Comparison of ENCODE assay signal across 18 cellular contexts in the genomic region with DNA sequence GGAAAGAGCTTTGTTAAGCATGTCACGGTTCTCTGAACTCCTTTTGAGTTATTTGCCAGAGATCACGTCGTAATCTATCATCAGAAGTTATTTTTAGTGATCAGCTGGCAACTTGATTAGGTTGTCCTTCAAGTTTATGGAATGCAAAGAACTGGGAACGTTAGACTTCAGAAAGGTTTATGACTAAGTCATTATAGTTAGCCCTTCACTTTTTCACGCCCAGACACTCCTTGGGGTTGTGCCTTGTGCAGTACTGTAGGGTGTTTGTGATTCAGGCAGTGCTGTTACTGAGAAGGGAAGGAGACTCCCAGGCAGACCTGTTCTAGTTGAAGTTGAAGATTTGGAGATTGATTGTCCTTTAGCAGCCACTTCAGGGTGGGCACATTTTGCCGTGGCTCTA. TPM values are rescaled to one million over a fixed set of nuclear protein-coding genes. Genes with fewer than 3 reads are reported as not detected.
DNase-seq lines count a peak whose midpoint lies in the region; ATAC-seq, FAIRE-seq and TF ChIP-seq lines count a peak whose summit lies in the region.
"Had no signal": no experiment of that assay in that cellular context is flagged by ENCODE, and none has a peak within 500 bp of the region (broad histone marks: within the 10 kb centered on the region; RNA-seq: fewer than 3 reads in every experiment).

No MANE protein-coding gene starts in this region.

- H3K27ac Mint-ChIP-seq in nephron progenitor cell, result peak overlapping the region; percentile 68
- H3K27ac Mint-ChIP-seq in activated CD4-positive, alpha-beta T cell treated with anti-CD3 and anti-CD28 coated beads, Interleukin-2, amount 10 ng/mL, durations not matched to agents 7 days and 5 days, result no peak overlapping the region
- H3K27ac Mint-ChIP-seq: natural killer cell had no signal

- no peak overlapping the region for H4K5ac ChIP-seq in mesendoderm (ENCODE audit: low read length)

- no peaks in the 10 kb centered on the region for H3K79me2 ChIP-seq in HepG2 (ENCODE audit: insufficient read depth, low read length)
- no peaks in the 10 kb centered on the region for H3K79me2 ChIP-seq in mesendoderm (ENCODE audit: control insufficient read depth, insufficient read depth, low read length)

- CTCF ChIA-PET in HepG2 (lab: Yijun Ruan, JAX; ENCODE audit: low intra/inter-chr PET ratio, low total read pairs), result no interaction called here
- CTCF ChIA-PET in activated CD4-positive, alpha-beta T cell treated with anti-CD3 and anti-CD28 coated beads, Interleukin-2, amount 10 ng/mL, durations not matched to agents 7 days and 5 days (lab: Charles Lee), result interaction anchor here (0.5 to 2.2 kb wide), 2 partner anchors 17 to 1983 kb away, joined by 3 to 10 read pairs; no protein-coding TSS in a partner anchor

- WGBS in HepG2 (ENCODE audit: low lambda C conversion rate), result 95% methylated on average over 6 of the region's 6 CpGs
- WGBS in right lobe of liver (ENCODE audit: insufficient coverage, low coverage, low lambda C conversion rate, missing lambda C conversion rate), result 75% methylated on average over 5 of the region's 6 CpGs
- no CpG with 5 or more reads among the region's 6 CpGs for WGBS in mesendoderm (ENCODE audit: extremely low coverage, insufficient coverage, low lambda C conversion rate)

- H4K8ac ChIP-seq in mesendoderm (ENCODE audit: low read depth, low read length), result no peak overlapping the region

- POLR2A ChIA-PET in HepG2 (lab: Yijun Ruan, JAX), result no interaction called here
- POLR2A ChIA-PET in activated CD4-positive, alpha-beta T cell treated with anti-CD3 and anti-CD28 coated beads, Interleukin-2, amount 10 ng/mL, durations not matched to agents 7 days and 5 days (lab: Charles Lee), result no interaction called here

- FAIRE-seq in HepG2 (lab: Jason Lieb, UNC), result peak; percentile 55

- peaks cover 15 to 71% of the 10 kb centered on the region in 2 experiments for H3K36me3 ChIP-seq in HepG2 (replicated peaks in 1 of 2; ENCODE audit: control insufficient read depth in 1 of 2, insufficient read depth in 2 of 2, low read length in 2 of 2)
- H3K36me3 ChIP-seq in right lobe of liver, result peaks cover 0 to 55% (median 11%) of the 10 kb centered on the region in 4 donors
- H3K36me3 ChIP-seq in mesendoderm (ENCODE audit: control insufficient read depth, insufficient read depth, low read length), result no peaks in the 10 kb centered on the region

- H3K27me3 ChIP-seq in HepG2 (ENCODE audit: control insufficient read depth in 1 of 2, insufficient read depth in 2 of 2, low read length in 2 of 2) (no peaks in the 10 kb centered on the region), right lobe of liver (no peaks in the 10 kb centered on the region), mesendoderm (ENCODE audit: insufficient read depth, low read length, poor library complexity) (no peaks in the 10 kb centered on the region)

- TF ChIP-seq EP300 in HepG2 (IDR thresholded peaks at IDR 0.05; ENCODE audit: low read depth in 2 of 2, low read length in 2 of 2), result no peak
- TF ChIP-seq EP300 in HepG2 (CRISPR knock-in tag; IDR thresholded peaks at IDR 0.05; ENCODE audit: borderline replicate concordance), result no peak

- H3K79me1 ChIP-seq in mesendoderm (ENCODE audit: low read length), result no peaks in the 10 kb centered on the region

- H2AK5ac ChIP-seq in mesendoderm (ENCODE audit: low read length), result no peak overlapping the region

- H3K4me2 ChIP-seq in HepG2 (ENCODE audit: low read depth, low read length) (no peak overlapping the region), mesendoderm (ENCODE audit: low read length) (no peak overlapping the region)

- no peaks in the 10 kb centered on the region for H3K4me1 Mint-ChIP-seq in nephron progenitor cell
- no peaks in the 10 kb centered on the region for H3K4me1 Mint-ChIP-seq in activated CD4-positive, alpha-beta T cell treated with anti-CD3 and anti-CD28 coated beads, Interleukin-2, amount 10 ng/mL, durations not matched to agents 7 days and 5 days

- no peak for TF ChIP-seq CTCF in HepG2 (CRISPR knock-in tag; IDR thresholded peaks at IDR 0.05)
- no peak for TF ChIP-seq CTCF in right lobe of liver (IDR thresholded peaks at IDR 0.05)
- no peak for TF ChIP-seq CTCF in nephron progenitor cell (IDR thresholded peaks at IDR 0.05)

- H3K4me3 ChIP-seq in HepG2 (replicated peaks in 1 of 3; ENCODE audit: insufficient read depth in 1 of 3, low read depth in 2 of 3, low read length in 3 of 3) (no peak overlapping the region), right lobe of liver (no peak overlapping the region), mesendoderm (ENCODE audit: low read length) (no peak overlapping the region)
- H3K4me3 ChIP-seq: lung had no signal

- H3K9me3 ChIP-seq in HepG2 (ENCODE audit: low read length), result no peaks in the 10 kb centered on the region
- H3K9me3 ChIP-seq in right lobe of liver, result no peaks in the 10 kb centered on the region

- H3K4me1 ChIP-seq in HepG2 (ENCODE audit: insufficient read depth, low read length) (peaks cover 9% of the 10 kb centered on the region), right lobe of liver (no peaks in the 10 kb centered on the region), mesendoderm (ENCODE audit: control insufficient read depth, low read depth, low read length) (no peaks in the 10 kb centered on the region)

- H3K23ac ChIP-seq in mesendoderm (ENCODE audit: low read length), result no peak overlapping the region

- intact Hi-C loops in HepG2 (cut with micrococcal nuclease; ENCODE audit: unreplicated experiment), result no loop called here
- intact Hi-C loops in right lobe of liver (cut with DNase I), result no loop called here

- H3K9ac ChIP-seq in HepG2 (ENCODE audit: insufficient read depth, low read depth, low read length), result no peak overlapping the region
- no peak overlapping the region for H3K9ac ChIP-seq in mesendoderm (ENCODE audit: low read length)

- no peaks in the 10 kb centered on the region for H4K20me1 ChIP-seq in HepG2 (ENCODE audit: insufficient read depth, low read length)

- no peak overlapping the region for H3K4ac ChIP-seq in mesendoderm (ENCODE audit: low read depth, low read length)

- H3K27me3 Mint-ChIP-seq in nephron progenitor cell (ENCODE audit: low read depth, poor library complexity), result no peaks in the 10 kb centered on the region
- H3K27me3 Mint-ChIP-seq in activated CD4-positive, alpha-beta T cell treated with anti-CD3 and anti-CD28 coated beads, Interleukin-2, amount 10 ng/mL, durations not matched to agents 7 days and 5 days, result no peaks in the 10 kb centered on the region

- TF ChIP-seq POLR2A in HepG2 (IDR thresholded peaks at IDR 0.05; ENCODE audit: insufficient read depth in 1 of 2, low read depth in 2 of 2, low read length in 2 of 2) (no peak), right lobe of liver (IDR thresholded peaks at IDR 0.05) (no peak)

- H3K4me3 Mint-ChIP-seq in nephron progenitor cell, result no peak overlapping the region
- H3K4me3 Mint-ChIP-seq in activated CD4-positive, alpha-beta T cell treated with anti-CD3 and anti-CD28 coated beads, Interleukin-2, amount 10 ng/mL, durations not matched to agents 7 days and 5 days, result no peak overlapping the region
- H3K4me3 Mint-ChIP-seq: natural killer cell had no signal

- H3K18ac ChIP-seq in mesendoderm (ENCODE audit: low read length), result no peak overlapping the region

- H2AFZ ChIP-seq in HepG2 (ENCODE audit: low read length), result no peak overlapping the region

- peaks cover 65% of the 10 kb centered on the region for H3K36me3 Mint-ChIP-seq in nephron progenitor cell (ENCODE audit: low read depth)
- H3K36me3 Mint-ChIP-seq in activated CD4-positive, alpha-beta T cell treated with anti-CD3 and anti-CD28 coated beads, Interleukin-2, amount 10 ng/mL, durations not matched to agents 7 days and 5 days (ENCODE audit: low read depth), result peaks cover 50% of the 10 kb centered on the region

- no peak overlapping the region for H2BK5ac ChIP-seq in mesendoderm (ENCODE audit: low read length)

- no peak overlapping the region for H2BK120ac ChIP-seq in mesendoderm (ENCODE audit: low read depth, low read length)

- BruUV-seq in HepG2 (replicated peaks; lab: Mats Ljungman, UMichigan), result no TSS peak

- H3K9me3 Mint-ChIP-seq in nephron progenitor cell, result no peaks in the 10 kb centered on the region
- no peaks in the 10 kb centered on the region for H3K9me3 Mint-ChIP-seq in activated CD4-positive, alpha-beta T cell treated with anti-CD3 and anti-CD28 coated beads, Interleukin-2, amount 10 ng/mL, durations not matched to agents 7 days and 5 days
- H3K9me3 Mint-ChIP-seq: natural killer cell had no signal

- no peak overlapping the region for H3K56ac ChIP-seq in mesendoderm (ENCODE audit: low read length)

- TF ChIP-seq RAD21 in HepG2 (CRISPR knock-in tag; IDR thresholded peaks at IDR 0.05), result no peak

- ATAC-seq in HepG2 (no peak), right lobe of liver (no peak)
- ATAC-seq: natural killer cell had no signal

- H3K27ac ChIP-seq in HepG2 (ENCODE audit: extremely low read length, insufficient read depth, low read length), result no peak overlapping the region
- no peak overlapping the region for H3K27ac ChIP-seq in right lobe of liver
- H3K27ac ChIP-seq in epithelial cell of prostate, result peak overlapping the region; percentile 5
- no peak overlapping the region for H3K27ac ChIP-seq in mesendoderm (ENCODE audit: low read depth, low read length)

- no peak overlapping the region for H2BK15ac ChIP-seq in mesendoderm (replicated peaks; ENCODE audit: low read depth)

- DNase-seq in HepG2 (ENCODE audit: low spot score) (no peak), right lobe of liver (no peak), epithelial cell of prostate (ENCODE audit: low read depth, low spot score) (peak; percentile 34), nephron progenitor cell (no peak), NCI-H510A (lab: John Stamatoyannopoulos, UW) (no peak), mesendoderm (no peak)
- no peak for DNase-seq in activated CD4-positive, alpha-beta T cell treated with anti-CD3 and anti-CD28 coated beads, Interleukin-2, amount 10 ng/mL, durations not matched to agents 7 days and 5 days
- DNase-seq: activated CD4-positive, alpha-beta T cell treated with anti-CD3 and anti-CD28 coated beads for 4 hours; activated CD8-positive, alpha-beta memory T cell treated with anti-CD3 and anti-CD28 coated beads, Interleukin-2, amount 50 U/mL, for 48 hours; aorta; effector CD8-positive, alpha-beta T cell; glutamatergic neuron; natural killer cell; NCI-H187; NCI-H446; RPMI8226; stimulated activated CD4-positive, alpha-beta T cell treated with anti-CD3 and anti-CD28 coated beads, Interleukin-15, amount 100 ng/mL, for 24 hours had no signal

- in situ Hi-C loops in HepG2 (cut with HindIII; ENCODE audit: extremely low pct_ligation_motif_present, low pct_unique_long_range_greater_than_20kb), result no loop called here

RNA-seq across cellular contexts. Expression of gene PHF2, which starts 26.7 kb away (rescaled TPM):
- total RNA-seq in HepG2 (2016; rRNA removed; fragmentation: Illumina TruSeq; extraction: Trizol) (9.1 and 9.3 TPM in 2 replicates), right lobe of liver (1 to 10 TPM; 6.3 to 8.5 (median 6.8) TPM)
- total RNA-seq in HepG2 (2016; cell fraction: cytosol; rRNA removed; fragmentation: Illumina TruSeq; extraction: Trizol; ENCODE audit: low read depth), result 0.81 and 1.1 TPM in 2 replicates
- 7.2 and 9.5 TPM in 2 replicates for total RNA-seq in HepG2 (2016; cell fraction: insoluble cytoplasmic fraction; rRNA removed; fragmentation: Illumina TruSeq; extraction: Trizol)
- total RNA-seq in HepG2 (2016; cell fraction: membrane; rRNA removed; fragmentation: Illumina TruSeq; extraction: Trizol), result 4.9 and 5.3 TPM in 2 replicates
- 8.3 and 9.2 TPM in 2 replicates for total RNA-seq in HepG2 (2016; cell fraction: nucleus; rRNA removed; fragmentation: Illumina TruSeq; extraction: Trizol)
- 6.6 and 7.0 TPM in 2 replicates for polyA plus RNA-seq in HepG2 (2011; rRNA removed)
- 4.2 and 4.7 TPM in 2 replicates for polyA plus RNA-seq in HepG2 (2011; cell fraction: cytosol; rRNA removed)
- 10.7 and 12.3 TPM in 2 replicates for polyA plus RNA-seq in HepG2 (2011; cell fraction: nucleus; rRNA removed)
- 6.9 and 7.1 TPM in 2 replicates for polyA plus RNA-seq in HepG2 (2012)
- polyA plus RNA-seq in HepG2 (2016; cell fraction: cytosol; fragmentation: Illumina TruSeq; extraction: Trizol; ENCODE audit: low read depth), result 0.63 TPM in 2 replicates
- polyA plus RNA-seq in HepG2 (2016; cell fraction: insoluble cytoplasmic fraction; fragmentation: Illumina TruSeq; extraction: Trizol; ENCODE audit: low read depth), result 9.5 and 12.0 TPM in 2 replicates
- polyA plus RNA-seq in HepG2 (2016; cell fraction: membrane; fragmentation: Illumina TruSeq; extraction: Trizol; ENCODE audit: low read depth), result 3.9 and 4.0 TPM in 2 replicates
- polyA plus RNA-seq in HepG2 (2016; cell fraction: nucleus; fragmentation: Illumina TruSeq; extraction: Trizol; ENCODE audit: insufficient read depth, low read depth), result 23.0 and 24.9 TPM in 2 replicates
- 4.6 and 6.3 TPM in 2 replicates for polyA minus RNA-seq in HepG2 (2011; rRNA and poly(A)+ RNA removed; ENCODE audit: low replicate concordance)
- polyA minus RNA-seq in HepG2 (2011; cell fraction: cytosol; rRNA and poly(A)+ RNA removed), result 4.8 and 5.0 TPM in 2 replicates
- polyA minus RNA-seq in HepG2 (2011; cell fraction: nucleus; rRNA and poly(A)+ RNA removed), result 4.2 and 5.1 TPM in 2 replicates
- total RNA-seq in activated CD4-positive, alpha-beta T cell treated with anti-CD3 and anti-CD28 coated beads, Interleukin-2, amount 10 ng/mL, durations not matched to agents 7 days and 5 days, result 10 to 100 TPM; 29.3 to 29.4 TPM
- 6.5 TPM for polyA plus RNA-seq in mesendoderm (2013, experiment 1 of 2)
- 7.1 TPM for polyA plus RNA-seq in mesendoderm (2013, experiment 2 of 2)
